2 cellular contexts compared by ENCODE assay signal in the genomic region with DNA sequence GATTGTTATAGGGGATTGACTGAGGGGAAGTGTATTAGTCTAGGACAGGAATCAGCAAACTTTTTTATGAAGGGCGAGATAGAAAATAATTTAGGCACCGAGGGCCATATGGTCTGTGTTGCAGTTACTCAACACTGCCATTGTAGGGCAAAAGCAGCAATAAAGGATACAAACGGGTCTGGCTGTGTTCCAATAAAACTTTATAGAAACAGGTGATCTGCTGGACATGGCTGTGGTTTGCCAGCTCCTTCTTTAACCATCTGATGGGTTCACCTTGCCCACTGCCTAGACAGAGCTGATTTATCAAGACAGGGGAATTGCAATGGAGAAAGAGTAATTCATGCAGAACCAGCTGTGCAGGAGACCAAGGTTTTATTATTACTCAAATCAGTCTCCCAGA.
TF ChIP-seq lines count a peak whose summit lies in the region.

No MANE protein-coding gene starts in this region.

TF ChIP-seq in Ishikawa, 13 proteins besides CTCF, POLR2A, EP300 and RAD21:
- no peak for TF ChIP-seq CEBPB (IDR thresholded peaks at IDR 0.05)
- peak; percentile 10; the same call in 1 of the 2 replicates for TF ChIP-seq NFIC (IDR thresholded peaks at IDR 0.05)

TF ChIP-seq in GM12878, 131 proteins besides CTCF, POLR2A, EP300 and RAD21:
- no peak for TF ChIP-seq KDM1A (IDR thresholded peaks at IDR 0.05; ENCODE audit: borderline replicate concordance)
- TF ChIP-seq, protein P1, sequence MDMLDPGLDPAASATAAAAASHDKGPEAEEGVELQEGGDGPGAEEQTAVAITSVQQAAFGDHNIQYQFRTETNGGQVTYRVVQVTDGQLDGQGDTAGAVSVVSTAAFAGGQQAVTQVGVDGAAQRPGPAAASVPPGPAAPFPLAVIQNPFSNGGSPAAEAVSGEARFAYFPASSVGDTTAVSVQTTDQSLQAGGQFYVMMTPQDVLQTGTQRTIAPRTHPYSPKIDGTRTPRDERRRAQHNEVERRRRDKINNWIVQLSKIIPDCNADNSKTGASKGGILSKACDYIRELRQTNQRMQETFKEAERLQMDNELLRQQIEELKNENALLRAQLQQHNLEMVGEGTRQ (IDR thresholded peaks at IDR 0.05; ENCODE audit: borderline replicate concordance, low read depth, low read length): no peak
- TF ChIP-seq, protein P2, sequence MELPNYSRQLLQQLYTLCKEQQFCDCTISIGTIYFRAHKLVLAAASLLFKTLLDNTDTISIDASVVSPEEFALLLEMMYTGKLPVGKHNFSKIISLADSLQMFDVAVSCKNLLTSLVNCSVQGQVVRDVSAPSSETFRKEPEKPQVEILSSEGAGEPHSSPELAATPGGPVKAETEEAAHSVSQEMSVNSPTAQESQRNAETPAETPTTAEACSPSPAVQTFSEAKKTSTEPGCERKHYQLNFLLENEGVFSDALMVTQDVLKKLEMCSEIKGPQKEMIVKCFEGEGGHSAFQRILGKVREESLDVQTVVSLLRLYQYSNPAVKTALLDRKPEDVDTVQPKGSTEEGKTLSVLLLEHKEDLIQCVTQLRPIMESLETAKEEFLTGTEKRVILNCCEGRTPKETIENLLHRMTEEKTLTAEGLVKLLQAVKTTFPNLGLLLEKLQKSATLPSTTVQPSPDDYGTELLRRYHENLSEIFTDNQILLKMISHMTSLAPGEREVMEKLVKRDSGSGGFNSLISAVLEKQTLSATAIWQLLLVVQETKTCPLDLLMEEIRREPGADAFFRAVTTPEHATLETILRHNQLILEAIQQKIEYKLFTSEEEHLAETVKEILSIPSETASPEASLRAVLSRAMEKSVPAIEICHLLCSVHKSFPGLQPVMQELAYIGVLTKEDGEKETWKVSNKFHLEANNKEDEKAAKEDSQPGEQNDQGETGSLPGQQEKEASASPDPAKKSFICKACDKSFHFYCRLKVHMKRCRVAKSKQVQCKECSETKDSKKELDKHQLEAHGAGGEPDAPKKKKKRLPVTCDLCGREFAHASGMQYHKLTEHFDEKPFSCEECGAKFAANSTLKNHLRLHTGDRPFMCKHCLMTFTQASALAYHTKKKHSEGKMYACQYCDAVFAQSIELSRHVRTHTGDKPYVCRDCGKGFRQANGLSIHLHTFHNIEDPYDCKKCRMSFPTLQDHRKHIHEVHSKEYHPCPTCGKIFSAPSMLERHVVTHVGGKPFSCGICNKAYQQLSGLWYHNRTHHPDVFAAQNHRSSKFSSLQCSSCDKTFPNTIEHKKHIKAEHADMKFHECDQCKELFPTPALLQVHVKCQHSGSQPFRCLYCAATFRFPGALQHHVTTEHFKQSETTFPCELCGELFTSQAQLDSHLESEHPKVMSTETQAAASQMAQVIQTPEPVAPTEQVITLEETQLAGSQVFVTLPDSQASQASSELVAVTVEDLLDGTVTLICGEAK (IDR thresholded peaks at IDR 0.05; ENCODE audit: borderline replicate concordance): peak; percentile 59; the same call in 1 of the 2 replicates
